ENCODE assay signal across 26 cellular contexts in genomic region chr6:145480024-145480423, GRCh38.
"Had no signal": no experiment of that assay in that cellular context is flagged by ENCODE, and none has a peak within 500 bp of the region (broad histone marks: within the 10 kb centered on the region; RNA-seq: fewer than 3 reads in every experiment).

No MANE protein-coding gene starts in this region.

- H3K4me1 ChIP-seq: SJCRH30 had no signal

- H3K27me3 ChIP-seq: SJCRH30 had no signal

- H3K27ac ChIP-seq: SJCRH30 had no signal

- H3K9ac ChIP-seq: SK-N-SH had no signal

- ATAC-seq: activated CD4-positive, CD25-positive, alpha-beta regulatory T cell treated with anti-CD3 and anti-CD28 coated beads, Interleukin-2, amount 50 U/mL, for 24 hours; activated CD8-positive, alpha-beta T cell treated with anti-CD3 and anti-CD28 coated beads for 36 hours; activated T-cell treated with anti-CD3 and anti-CD28 coated beads, Interleukin-2, amount 50 U/mL, for 72 hours; Panc1; Right ventricle myocardium inferior; T-cell had no signal

- H3K4me2 ChIP-seq: SK-N-SH had no signal

- H3K36me3 ChIP-seq: SJCRH30 had no signal

- H3K4me3 ChIP-seq: SJCRH30 had no signal

- DNase-seq: activated CD4-positive, alpha-beta T cell treated with anti-CD3 and anti-CD28 coated beads for 4 hours; activated CD8-positive, alpha-beta memory T cell treated with anti-CD3 and anti-CD28 coated beads, Interleukin-2, amount 50 U/mL, for 4 hours; activated CD8-positive, alpha-beta T cell treated with anti-CD3 and anti-CD28 coated beads for 36 hours; activated gamma-delta T cell treated with Interleukin-2 at 50 U/mL for 16 hours; activated naive CD4-positive, alpha-beta T cell treated with anti-CD3 and anti-CD28 coated beads, Interleukin-2, amount 10 ng/mL, durations not matched to agents 7 days and 5 days; activated naive CD8-positive, alpha-beta T cell treated with anti-CD3 and anti-CD28 coated beads for 36 hours; activated T-cell treated with anti-CD3 and anti-CD28 coated beads, Interleukin-2, amount 50 U/mL, for 72 hours; anterior cingulate cortex; cerebellar nuclear complex; Karpas-422; NCI-H1105 treated with DMSO at 0.1 percent for 48 hours; NCI-H146; NCI-H187 treated with DMSO at 0.1 percent for 48 hours; NCI-H2081 treated with DMSO at 0.1 percent for 48 hours; NCI-H226; NCI-H526; NCI-H774; RPMI8226; SJCRH30; SK-N-SH; T-cell; T-helper 2 cell; T1000 had no signal

- H3K9me2 ChIP-seq: SK-N-SH had no signal

- H3K9me3 ChIP-seq: SJCRH30 had no signal
